Comparison of ENCODE assay signal across 20 cellular contexts in the genomic region with DNA sequence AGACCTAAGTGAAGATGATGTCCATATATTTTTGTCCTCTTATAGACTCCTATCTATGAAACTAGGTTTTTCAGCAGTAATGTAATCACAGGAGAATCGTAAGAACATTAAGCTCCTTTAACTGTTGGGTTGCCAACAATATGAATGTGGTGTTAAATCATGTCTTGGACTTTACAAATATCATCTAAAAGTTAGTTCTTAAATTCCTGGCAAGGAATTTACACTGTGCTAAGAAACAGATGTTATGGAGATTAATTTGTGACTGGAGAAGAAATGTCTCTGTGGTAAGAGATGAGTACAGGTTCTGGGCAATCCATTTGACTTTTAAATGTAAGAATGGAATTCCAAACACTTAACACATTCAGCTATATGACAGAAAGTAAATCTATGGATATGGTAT.
"Had no signal": no experiment of that assay in that cellular context is flagged by ENCODE, and none has a peak within 500 bp of the region (broad histone marks: within the 10 kb centered on the region; RNA-seq: fewer than 3 reads in every experiment).

No MANE protein-coding gene starts in this region.

- H3K27ac ChIP-seq: ascending aorta had no signal

- H3K9me3 Mint-ChIP-seq: activated CD8-positive, alpha-beta T cell treated with anti-CD3 and anti-CD28 coated beads for 36 hours; activated T-helper 2 cell treated with anti-CD3 and anti-CD28 coated beads, Interferon-gamma antibody, Interleukin-2, Interleukin-4, amounts not matched to agents 10 μg/mL and 5 μg/mL and 100 μg/mL, durations not matched to agents 14 hours and 24 hours and 36 hours; T-helper 1 cell treated with Interleukin-12 subunit alpha and Interleukin-12 subunit beta and Interleukin-4 antibody, amounts not matched to agents 30 μg/mL and 1 μg/mL, for 36 hours had no signal

- H3K4me1 ChIP-seq: ascending aorta had no signal

- H3K27me3 ChIP-seq: ascending aorta had no signal

- H3K36me3 ChIP-seq: ascending aorta had no signal

- H3K4me3 Mint-ChIP-seq: activated CD8-positive, alpha-beta T cell treated with anti-CD3 and anti-CD28 coated beads for 36 hours; activated T-cell treated with anti-CD3 and anti-CD28 coated beads, Interleukin-2, amount 50 U/mL, for 72 hours; brain; central memory CD8-positive, alpha-beta T cell; T-helper 1 cell treated with Interleukin-12 subunit alpha and Interleukin-12 subunit beta and Interleukin-4 antibody, amounts not matched to agents 30 μg/mL and 1 μg/mL, for 36 hours had no signal

- H3K4me3 ChIP-seq: ascending aorta had no signal

- H3K4me1 Mint-ChIP-seq: brain; central memory CD8-positive, alpha-beta T cell had no signal

- DNase-seq: activated CD4-positive, alpha-beta T cell treated with anti-CD3 and anti-CD28 coated beads for 4 hours; activated CD8-positive, alpha-beta memory T cell treated with anti-CD3 and anti-CD28 coated beads, Interleukin-2, amount 50 U/mL, for 4 hours; activated CD8-positive, alpha-beta T cell treated with anti-CD3 and anti-CD28 coated beads for 36 hours; activated gamma-delta T cell treated with Interleukin-2 at 50 U/mL for 16 hours; activated naive CD4-positive, alpha-beta T cell treated with anti-CD3 and anti-CD28 coated beads, Interleukin-2, amount 50 U/mL, for 16 hours; activated T-cell treated with anti-CD3 and anti-CD28 coated beads, Interleukin-2, amount 50 U/mL, for 72 hours; amniotic stem cell; Karpas-422; MM.1S; NCI-H1436; NCI-H1694 treated with DMSO at 0.1 percent for 48 hours; NCI-H2029 treated with DMSO at 0.1 percent for 48 hours; NCI-H526 treated with DMSO at 0.1 percent for 48 hours; SHP77 treated with DMSO at 0.1 percent for 48 hours had no signal

- H3K27ac Mint-ChIP-seq: activated CD8-positive, alpha-beta T cell treated with anti-CD3 and anti-CD28 coated beads for 36 hours; activated T-cell treated with anti-CD3 and anti-CD28 coated beads, Interleukin-2, amount 50 U/mL, for 72 hours; activated T-helper 2 cell treated with anti-CD3 and anti-CD28 coated beads, Interferon-gamma antibody, Interleukin-2, Interleukin-4, amounts not matched to agents 10 μg/mL and 5 μg/mL and 100 μg/mL, durations not matched to agents 14 hours and 24 hours and 36 hours; brain; T-helper 1 cell treated with Interleukin-12 subunit alpha and Interleukin-12 subunit beta and Interleukin-4 antibody, amounts not matched to agents 30 μg/mL and 1 μg/mL, for 36 hours had no signal

- H3K27me3 Mint-ChIP-seq: activated CD8-positive, alpha-beta T cell treated with anti-CD3 and anti-CD28 coated beads for 36 hours; brain; central memory CD8-positive, alpha-beta T cell had no signal

- ATAC-seq: activated CD4-positive, CD25-positive, alpha-beta regulatory T cell treated with anti-CD3 and anti-CD28 coated beads, Interleukin-2, amount 50 U/mL, for 24 hours; activated CD8-positive, alpha-beta T cell treated with anti-CD3 and anti-CD28 coated beads for 36 hours; activated T-cell treated with anti-CD3 and anti-CD28 coated beads, Interleukin-2, amount 50 U/mL, for 72 hours had no signal
